In genomic region chr18:46079336-46079735, GRCh38 we compare ENCODE assay signal across 22 cellular contexts. TPM values are rescaled to one million over a fixed set of nuclear protein-coding genes. Genes with fewer than 3 reads are reported as not detected.
DNase-seq lines count a peak whose midpoint lies in the region; ATAC-seq, FAIRE-seq and TF ChIP-seq lines count a peak whose summit lies in the region.
"Had no signal": no experiment of that assay in that cellular context is flagged by ENCODE, and none has a peak within 500 bp of the region (broad histone marks: within the 10 kb centered on the region; RNA-seq: fewer than 3 reads in every experiment).

No MANE protein-coding gene starts in this region.

- H3K9ac ChIP-seq in HepG2 (ENCODE audit: insufficient read depth, low read depth, low read length) (no peak overlapping the region), Karpas-422 (ENCODE audit: low read length) (no peak overlapping the region), mammary epithelial cell (ENCODE audit: insufficient read depth, low read length) (no peak overlapping the region), MM.1S (ENCODE audit: low read length) (no peak overlapping the region)

- BruUV-seq in HepG2 (replicated peaks; lab: Mats Ljungman, UMichigan) (TSS peak; percentile 21), mammary epithelial cell (replicated peaks; lab: Mats Ljungman, UMichigan) (no TSS peak)

- in situ Hi-C loops in HepG2 (cut with HindIII; ENCODE audit: extremely low pct_ligation_motif_present, low pct_unique_long_range_greater_than_20kb): loop anchor here (10.0 kb wide), 1 partner anchor 385 kb away; no protein-coding TSS in a partner anchor
- in situ Hi-C loops in mammary epithelial cell (cut with MboI; ENCODE audit: low sequenced_read_pairs in 2 of 2): loop anchor here in 1 of 2 donors (10.0 kb wide), 3 partner anchors 115 to 415 kb away; partner anchors contain the start of gene EPG5

- H3K27ac ChIP-seq in HepG2 (ENCODE audit: extremely low read length, insufficient read depth, low read length): no peak overlapping the region
- no peak overlapping the region for H3K27ac ChIP-seq in right lobe of liver
- no peak overlapping the region for H3K27ac ChIP-seq in Karpas-422 (ENCODE audit: low read length)
- H3K27ac ChIP-seq in hepatocyte: peak overlapping the region; percentile 56
- H3K27ac ChIP-seq in mammary epithelial cell (ENCODE audit: insufficient read depth, low read depth, low read length): no peak overlapping the region
- H3K27ac ChIP-seq in MM.1S (ENCODE audit: low read length): no peak overlapping the region

- H3K27me3 ChIP-seq in HepG2 (ENCODE audit: control insufficient read depth in 1 of 2, insufficient read depth in 2 of 2, low read length in 2 of 2): no peaks in the 10 kb centered on the region
- no peaks in the 10 kb centered on the region for H3K27me3 ChIP-seq in right lobe of liver
- H3K27me3 ChIP-seq in Karpas-422 (ENCODE audit: low read length): no peaks in the 10 kb centered on the region
- no peaks in the 10 kb centered on the region for H3K27me3 ChIP-seq in hepatocyte
- no peaks in the 10 kb centered on the region for H3K27me3 ChIP-seq in mammary epithelial cell (ENCODE audit: insufficient read depth, low read length)
- H3K27me3 ChIP-seq in MM.1S (replicated peaks; ENCODE audit: insufficient read depth, low read length): no peaks in the 10 kb centered on the region
- H3K27me3 ChIP-seq: BE2C had no signal

- intact Hi-C loops in HepG2 (cut with micrococcal nuclease; ENCODE audit: unreplicated experiment): loop anchor here (10.0 kb wide), 1 partner anchor 145 kb away; no protein-coding TSS in a partner anchor
- intact Hi-C loops in right lobe of liver (cut with DNase I): no loop called here
- intact Hi-C loops in mammary epithelial cell (cut with micrococcal nuclease): no loop called here

- dilution Hi-C loops in mammary epithelial cell (cut with HindIII; ENCODE audit: low sequenced_read_pairs): loop anchor here (5.0 kb wide), 1 partner anchor 82 kb away; no protein-coding TSS in a partner anchor

- TF ChIP-seq RAD21 in HepG2 (CRISPR knock-in tag; IDR thresholded peaks at IDR 0.05): no peak

- no peaks in the 10 kb centered on the region for H3K4me1 ChIP-seq in HepG2 (ENCODE audit: insufficient read depth, low read length)
- H3K4me1 ChIP-seq in right lobe of liver: no peaks in the 10 kb centered on the region
- no peaks in the 10 kb centered on the region for H3K4me1 ChIP-seq in Karpas-422 (ENCODE audit: low read length)
- H3K4me1 ChIP-seq in hepatocyte (ENCODE audit: insufficient read depth): peaks cover 10% of the 10 kb centered on the region
- no peaks in the 10 kb centered on the region for H3K4me1 ChIP-seq in mammary epithelial cell (ENCODE audit: insufficient read depth, low read length)
- no peaks in the 10 kb centered on the region for H3K4me1 ChIP-seq in MM.1S (ENCODE audit: low read length)
- H3K4me1 ChIP-seq: BE2C had no signal

- H3K79me2 ChIP-seq in HepG2 (ENCODE audit: insufficient read depth, low read length): no peaks in the 10 kb centered on the region
- H3K79me2 ChIP-seq in Karpas-422 (ENCODE audit: low read length): 0 out of 2 replicates have a peak, but pooled peaks cover under 1% of the 10 kb centered on the region
- H3K79me2 ChIP-seq in hepatocyte: peaks cover 5% of the 10 kb centered on the region
- H3K79me2 ChIP-seq in mammary epithelial cell (ENCODE audit: insufficient read depth, low read length): peaks cover 2% of the 10 kb centered on the region
- H3K79me2 ChIP-seq in MM.1S (ENCODE audit: low read length): peaks cover 8% of the 10 kb centered on the region; the same call in 1 of the 2 replicates

- POLR2A ChIA-PET in HepG2 (lab: Yijun Ruan, JAX): no interaction called here

- H3K9me2 ChIP-seq in Karpas-422 (replicated peaks; ENCODE audit: insufficient read depth, low read length): no peaks in the 10 kb centered on the region
- H3K9me2 ChIP-seq in hepatocyte (replicated peaks; ENCODE audit: insufficient read depth): no peaks in the 10 kb centered on the region
- H3K9me2 ChIP-seq in MM.1S (replicated peaks; ENCODE audit: insufficient read depth, low read length): no peaks in the 10 kb centered on the region

- ATAC-seq in HepG2 (no peak), right lobe of liver (no peak), GM21360 (IDR thresholded peaks at IDR 0.05; ENCODE audit: unreplicated experiment) (no peak)
- ATAC-seq: GM23338 had no signal

- CTCF ChIA-PET in HepG2 (lab: Yijun Ruan, JAX; ENCODE audit: low intra/inter-chr PET ratio, low total read pairs): no interaction called here
- CTCF ChIA-PET in mammary epithelial cell (lab: Charles Lee; ENCODE audit: low non-redundant PET): no interaction called here

- H4K20me1 ChIP-seq in HepG2 (ENCODE audit: insufficient read depth, low read length) (no peaks in the 10 kb centered on the region), Karpas-422 (ENCODE audit: insufficient read depth, low read depth, low read length) (no peaks in the 10 kb centered on the region), hepatocyte (ENCODE audit: insufficient read depth, poor library complexity, severe bottlenecking) (no peaks in the 10 kb centered on the region), mammary epithelial cell (ENCODE audit: insufficient read depth, low read length) (no peaks in the 10 kb centered on the region), MM.1S (ENCODE audit: insufficient read depth, low read length) (no peaks in the 10 kb centered on the region)

- TF ChIP-seq CTCF in HepG2 (CRISPR knock-in tag; IDR thresholded peaks at IDR 0.05) (no peak), right lobe of liver (IDR thresholded peaks at IDR 0.05) (no peak), hepatocyte (IDR thresholded peaks at IDR 0.05; ENCODE audit: poor library complexity) (no peak), mammary epithelial cell (conservative IDR thresholded peaks at IDR 0.05 in 1 of 2, IDR thresholded peaks at IDR 0.05 in 1 of 2; ENCODE audit: extremely low read depth in 1 of 2, insufficient read depth in 1 of 2, low read depth in 1 of 2, low read length in 2 of 2) (no peak), MM.1S (IDR thresholded peaks at IDR 0.05; ENCODE audit: low read length) (no peak)

- no peak for FAIRE-seq in HepG2 (lab: Jason Lieb, UNC)
- FAIRE-seq: A204.1, G401.6, GM12892, GM18507, H54, HTR-8/SVneo had no signal

- TF ChIP-seq POLR2A in HepG2 (IDR thresholded peaks at IDR 0.05; ENCODE audit: insufficient read depth in 1 of 2, low read depth in 2 of 2, low read length in 2 of 2) (no peak), right lobe of liver (IDR thresholded peaks at IDR 0.05) (no peak)

- H2AFZ ChIP-seq in HepG2 (ENCODE audit: low read length) (no peak overlapping the region), Karpas-422 (ENCODE audit: low read length) (no peak overlapping the region), hepatocyte (no peak overlapping the region), mammary epithelial cell (ENCODE audit: low read depth, low read length) (no peak overlapping the region), MM.1S (ENCODE audit: low read length) (no peak overlapping the region)
- H2AFZ ChIP-seq: GM23338 had no signal

- no peak overlapping the region for H3K4me2 ChIP-seq in HepG2 (ENCODE audit: low read depth, low read length)
- H3K4me2 ChIP-seq in Karpas-422 (ENCODE audit: low read depth, low read length, poor library complexity, severe bottlenecking): no peak overlapping the region
- H3K4me2 ChIP-seq in hepatocyte: peak overlapping the region; percentile 18
- H3K4me2 ChIP-seq in mammary epithelial cell (ENCODE audit: insufficient read depth, low read depth, low read length): no peak overlapping the region
- H3K4me2 ChIP-seq in MM.1S (ENCODE audit: low read depth, low read length): no peak overlapping the region
- H3K4me2 ChIP-seq: GM23338 had no signal

- H3F3A ChIP-seq in MM.1S (ENCODE audit: insufficient read depth, low read length): peaks cover 19% of the 10 kb centered on the region

- H3K36me3 ChIP-seq in HepG2 (replicated peaks in 1 of 2; ENCODE audit: control insufficient read depth in 1 of 2, insufficient read depth in 2 of 2, low read length in 2 of 2) (peaks cover 6 to 33% of the 10 kb centered on the region in 2 experiments), right lobe of liver (peaks cover 0 to 54% (median 20%) of the 10 kb centered on the region in 4 donors), Karpas-422 (ENCODE audit: insufficient read depth, low read length) (peaks cover 36% of the 10 kb centered on the region; the same call in 1 of the 2 replicates), hepatocyte (replicated peaks; ENCODE audit: insufficient read depth, low read depth) (no peaks in the 10 kb centered on the region), mammary epithelial cell (ENCODE audit: insufficient read depth, low read length) (peaks cover 32% of the 10 kb centered on the region), MM.1S (replicated peaks; ENCODE audit: insufficient read depth, low read length) (peaks cover 19% of the 10 kb centered on the region)

- DNase-seq in HepG2 (ENCODE audit: low spot score) (no peak), right lobe of liver (no peak), Karpas-422 (peak; percentile 37), hepatocyte (ENCODE audit: low spot score) (no peak), mammary epithelial cell (no peak), MM.1S (no peak)
- DNase-seq: ACHN; BE2C; C1 segment of cervical spinal cord; CD4-positive, CD25-positive, alpha-beta regulatory T cell; CD8-positive, alpha-beta memory T cell; COR-L47; HCEC 1CT; HFFc6 had no signal

- TF ChIP-seq EP300 in HepG2 (IDR thresholded peaks at IDR 0.05; ENCODE audit: low read depth in 2 of 2, low read length in 2 of 2) (no peak), HepG2 (CRISPR knock-in tag; IDR thresholded peaks at IDR 0.05; ENCODE audit: borderline replicate concordance) (no peak)

- H3K4me3 ChIP-seq in HepG2 (replicated peaks in 1 of 3; ENCODE audit: insufficient read depth in 1 of 3, low read depth in 2 of 3, low read length in 3 of 3) (no peak overlapping the region), right lobe of liver (no peak overlapping the region), Karpas-422 (ENCODE audit: low read length) (no peak overlapping the region), hepatocyte (no peak overlapping the region), mammary epithelial cell (replicated peaks in 1 of 3; ENCODE audit: insufficient read depth in 1 of 3, low read depth in 2 of 3, low read length in 3 of 3) (no peak overlapping the region), MM.1S (ENCODE audit: low read length) (no peak overlapping the region)
- H3K4me3 ChIP-seq: GM23338 had no signal

- H3K9me3 ChIP-seq in HepG2 (ENCODE audit: low read length): no peaks in the 10 kb centered on the region
- H3K9me3 ChIP-seq in right lobe of liver: no peaks in the 10 kb centered on the region
- H3K9me3 ChIP-seq in Karpas-422 (ENCODE audit: low read length): no peaks in the 10 kb centered on the region
- H3K9me3 ChIP-seq in hepatocyte (ENCODE audit: low read depth): no peaks in the 10 kb centered on the region
- no peaks in the 10 kb centered on the region for H3K9me3 ChIP-seq in mammary epithelial cell (replicated peaks; ENCODE audit: insufficient read depth, low read length)
- no peaks in the 10 kb centered on the region for H3K9me3 ChIP-seq in MM.1S (replicated peaks; ENCODE audit: insufficient read depth, low read length)
- H3K9me3 ChIP-seq: BE2C had no signal

RNA-seq across cellular contexts. Expression of gene PSTPIP2, which starts 7.3 kb away (rescaled TPM):
- total RNA-seq in HepG2 (2016; rRNA removed; fragmentation: Illumina TruSeq; extraction: Trizol): 0.27 and 0.51 TPM in 2 replicates
- 0.18 TPM in 1 of 2 replicates, not detected in the other for total RNA-seq in HepG2 (2016; cell fraction: cytosol; rRNA removed; fragmentation: Illumina TruSeq; extraction: Trizol; ENCODE audit: low read depth)
- 0.22 and 0.30 TPM in 2 replicates for total RNA-seq in HepG2 (2016; cell fraction: insoluble cytoplasmic fraction; rRNA removed; fragmentation: Illumina TruSeq; extraction: Trizol)
- total RNA-seq in HepG2 (2016; cell fraction: membrane; rRNA removed; fragmentation: Illumina TruSeq; extraction: Trizol): 0.12 and 0.17 TPM in 2 replicates
- total RNA-seq in HepG2 (2016; cell fraction: nucleus; rRNA removed; fragmentation: Illumina TruSeq; extraction: Trizol): 0.16 and 0.19 TPM in 2 replicates
- polyA plus RNA-seq in HepG2 (2011; rRNA removed): 0.24 and 0.25 TPM in 2 replicates
- 0.16 and 0.29 TPM in 2 replicates for polyA plus RNA-seq in HepG2 (2011; cell fraction: cytosol; rRNA removed)
- 0.06 and 0.10 TPM in 2 replicates for polyA plus RNA-seq in HepG2 (2011; cell fraction: nucleus; rRNA removed)
- polyA plus RNA-seq in HepG2 (2012): 0.36 and 0.37 TPM in 2 replicates
- polyA plus RNA-seq in HepG2 (2016; cell fraction: cytosol; fragmentation: Illumina TruSeq; extraction: Trizol; ENCODE audit: low read depth): not detected in 2 replicates
- polyA plus RNA-seq in HepG2 (2016; cell fraction: insoluble cytoplasmic fraction; fragmentation: Illumina TruSeq; extraction: Trizol; ENCODE audit: low read depth): 0.38 and 0.43 TPM in 2 replicates
- polyA plus RNA-seq in HepG2 (2016; cell fraction: membrane; fragmentation: Illumina TruSeq; extraction: Trizol; ENCODE audit: low read depth): 0.08 and 0.09 TPM in 2 replicates
- polyA plus RNA-seq in HepG2 (2016; cell fraction: nucleus; fragmentation: Illumina TruSeq; extraction: Trizol; ENCODE audit: insufficient read depth, low read depth): 0.53 and 0.56 TPM in 2 replicates
- 0.28 and 1.0 TPM in 2 replicates for polyA minus RNA-seq in HepG2 (2011; rRNA and poly(A)+ RNA removed; ENCODE audit: low replicate concordance)
- polyA minus RNA-seq in HepG2 (2011; cell fraction: cytosol; rRNA and poly(A)+ RNA removed): 0.99 TPM in 1 of 2 replicates, not detected in the other
- 0.37 TPM in 1 of 2 replicates, not detected in the other for polyA minus RNA-seq in HepG2 (2011; cell fraction: nucleus; rRNA and poly(A)+ RNA removed)
- total RNA-seq in right lobe of liver: 10 to 100 TPM in 2 of 6 experiments, 1 to 10 TPM in 4; 4.0 to 15.2 (median 8.6) TPM
- not detected in 2 replicates for total RNA-seq in Karpas-422 (2014; rRNA removed; shearing (Covaris generic); ENCODE audit: low replicate concordance)
- total RNA-seq in hepatocyte: 21.2 and 24.5 TPM in 2 replicates
- polyA plus RNA-seq in hepatocyte: 10.0 and 11.9 TPM in 2 replicates
- total RNA-seq in mammary epithelial cell: 10 to 100 TPM; 33.2 to 33.7 TPM
- polyA plus RNA-seq in mammary epithelial cell: 27.2 TPM
- 21.2 TPM for polyA minus RNA-seq in mammary epithelial cell

RNA-seq across cellular contexts. Expression of gene ATP5F1A, which starts 18.8 kb away (rescaled TPM):
- 922 and 1,311 TPM in 2 replicates for total RNA-seq in HepG2 (2016; rRNA removed; fragmentation: Illumina TruSeq; extraction: Trizol)
- 198 and 244 TPM in 2 replicates for total RNA-seq in HepG2 (2016; cell fraction: cytosol; rRNA removed; fragmentation: Illumina TruSeq; extraction: Trizol; ENCODE audit: low read depth)
- 940 and 1,285 TPM in 2 replicates for total RNA-seq in HepG2 (2016; cell fraction: insoluble cytoplasmic fraction; rRNA removed; fragmentation: Illumina TruSeq; extraction: Trizol)
- total RNA-seq in HepG2 (2016; cell fraction: membrane; rRNA removed; fragmentation: Illumina TruSeq; extraction: Trizol): 436 and 513 TPM in 2 replicates
- 345 and 358 TPM in 2 replicates for total RNA-seq in HepG2 (2016; cell fraction: nucleus; rRNA removed; fragmentation: Illumina TruSeq; extraction: Trizol)
- 355 and 459 TPM in 2 replicates for polyA plus RNA-seq in HepG2 (2011; rRNA removed)
- polyA plus RNA-seq in HepG2 (2011; cell fraction: cytosol; rRNA removed): 632 and 726 TPM in 2 replicates
- polyA plus RNA-seq in HepG2 (2011; cell fraction: nucleus; rRNA removed): 189 and 204 TPM in 2 replicates
- 422 and 462 TPM in 2 replicates for polyA plus RNA-seq in HepG2 (2012)
- polyA plus RNA-seq in HepG2 (2016; cell fraction: cytosol; fragmentation: Illumina TruSeq; extraction: Trizol; ENCODE audit: low read depth): 150 and 167 TPM in 2 replicates
- 868 and 898 TPM in 2 replicates for polyA plus RNA-seq in HepG2 (2016; cell fraction: insoluble cytoplasmic fraction; fragmentation: Illumina TruSeq; extraction: Trizol; ENCODE audit: low read depth)
- 264 and 311 TPM in 2 replicates for polyA plus RNA-seq in HepG2 (2016; cell fraction: membrane; fragmentation: Illumina TruSeq; extraction: Trizol; ENCODE audit: low read depth)
- polyA plus RNA-seq in HepG2 (2016; cell fraction: nucleus; fragmentation: Illumina TruSeq; extraction: Trizol; ENCODE audit: insufficient read depth, low read depth): 317 and 333 TPM in 2 replicates
- polyA minus RNA-seq in HepG2 (2011; rRNA and poly(A)+ RNA removed; ENCODE audit: low replicate concordance): 762 and 776 TPM in 2 replicates
- polyA minus RNA-seq in HepG2 (2011; cell fraction: cytosol; rRNA and poly(A)+ RNA removed): 448 and 460 TPM in 2 replicates
- 137 and 150 TPM in 2 replicates for polyA minus RNA-seq in HepG2 (2011; cell fraction: nucleus; rRNA and poly(A)+ RNA removed)
- total RNA-seq in right lobe of liver: 100 to 1,000 TPM; 243 to 405 (median 286) TPM
- 417 and 563 TPM in 2 replicates for total RNA-seq in Karpas-422 (2014; rRNA removed; shearing (Covaris generic); ENCODE audit: low replicate concordance)
- 931 and 979 TPM in 2 replicates for total RNA-seq in hepatocyte
- 533 and 609 TPM in 2 replicates for polyA plus RNA-seq in hepatocyte
- 100 to 1,000 TPM; 345 to 516 TPM for total RNA-seq in mammary epithelial cell
- polyA plus RNA-seq in mammary epithelial cell: 569 TPM
- 555 TPM for polyA minus RNA-seq in mammary epithelial cell

RNA-seq across cellular contexts. Expression of gene HAUS1, which starts 24.8 kb away (rescaled TPM):
- total RNA-seq in HepG2 (2016; rRNA removed; fragmentation: Illumina TruSeq; extraction: Trizol) (59.2 and 90.3 TPM in 2 replicates), right lobe of liver (10 to 100 TPM in 2 of 6 experiments, 1 to 10 TPM in 4; 4.0 to 15.4 (median 5.9) TPM), hepatocyte (48.8 and 51.8 TPM in 2 replicates), mammary epithelial cell (10 to 100 TPM; 12.3 to 26.3 TPM)
- total RNA-seq in HepG2 (2016; cell fraction: cytosol; rRNA removed; fragmentation: Illumina TruSeq; extraction: Trizol; ENCODE audit: low read depth): 24.1 and 27.0 TPM in 2 replicates
- total RNA-seq in HepG2 (2016; cell fraction: insoluble cytoplasmic fraction; rRNA removed; fragmentation: Illumina TruSeq; extraction: Trizol): 59.8 and 92.6 TPM in 2 replicates
- 30.0 and 34.0 TPM in 2 replicates for total RNA-seq in HepG2 (2016; cell fraction: membrane; rRNA removed; fragmentation: Illumina TruSeq; extraction: Trizol)
- 22.1 and 27.7 TPM in 2 replicates for total RNA-seq in HepG2 (2016; cell fraction: nucleus; rRNA removed; fragmentation: Illumina TruSeq; extraction: Trizol)
- polyA plus RNA-seq in HepG2 (2011; rRNA removed) (13.2 and 20.6 TPM in 2 replicates), hepatocyte (31.8 and 36.5 TPM in 2 replicates), mammary epithelial cell (47.8 TPM)
- 23.4 and 23.6 TPM in 2 replicates for polyA plus RNA-seq in HepG2 (2011; cell fraction: cytosol; rRNA removed)
- polyA plus RNA-seq in HepG2 (2011; cell fraction: nucleus; rRNA removed): 8.2 and 10.6 TPM in 2 replicates
- polyA plus RNA-seq in HepG2 (2012): 21.4 and 30.6 TPM in 2 replicates
- polyA plus RNA-seq in HepG2 (2016; cell fraction: cytosol; fragmentation: Illumina TruSeq; extraction: Trizol; ENCODE audit: low read depth): 18.5 and 19.3 TPM in 2 replicates
- 80.8 and 87.3 TPM in 2 replicates for polyA plus RNA-seq in HepG2 (2016; cell fraction: insoluble cytoplasmic fraction; fragmentation: Illumina TruSeq; extraction: Trizol; ENCODE audit: low read depth)
- 23.2 and 25.9 TPM in 2 replicates for polyA plus RNA-seq in HepG2 (2016; cell fraction: membrane; fragmentation: Illumina TruSeq; extraction: Trizol; ENCODE audit: low read depth)
- 36.7 and 38.3 TPM in 2 replicates for polyA plus RNA-seq in HepG2 (2016; cell fraction: nucleus; fragmentation: Illumina TruSeq; extraction: Trizol; ENCODE audit: insufficient read depth, low read depth)
- 5.7 and 26.1 TPM in 2 replicates for polyA minus RNA-seq in HepG2 (2011; rRNA and poly(A)+ RNA removed; ENCODE audit: low replicate concordance)
- polyA minus RNA-seq in HepG2 (2011; cell fraction: cytosol; rRNA and poly(A)+ RNA removed): 15.0 and 18.4 TPM in 2 replicates
- polyA minus RNA-seq in HepG2 (2011; cell fraction: nucleus; rRNA and poly(A)+ RNA removed): 9.4 and 10.2 TPM in 2 replicates
- total RNA-seq in Karpas-422 (2014; rRNA removed; shearing (Covaris generic); ENCODE audit: low replicate concordance): 30.9 and 46.3 TPM in 2 replicates
- polyA minus RNA-seq in mammary epithelial cell: 25.0 TPM
